ENCODE assay signal across 8 cellular contexts in genomic region chr5:149618581-149619248, GRCh38. TPM values are rescaled to one million over a fixed set of nuclear protein-coding genes. Genes with fewer than 3 reads are reported as not detected.
DNase-seq lines count a peak whose midpoint lies in the region; ATAC-seq and TF ChIP-seq lines count a peak whose summit lies in the region.

No MANE protein-coding gene starts in this region.

- H3K27ac ChIP-seq in sigmoid colon = peak overlapping the region in 1 of 4 donors; percentile 83

- peak; percentile 56 for ATAC-seq in HG02885 (IDR thresholded peaks at IDR 0.05; ENCODE audit: poor library complexity, unreplicated experiment)
- ATAC-seq in left cardiac atrium = peak; percentile 73 to 76
- ATAC-seq in HG03457 (IDR thresholded peaks at IDR 0.05; ENCODE audit: unreplicated experiment) = no peak

- intact Hi-C loops in left cardiac atrium (cut with DNase I) (loop anchor here in 1 of 2 donors (5.0 kb wide), 1 partner anchor 176 kb away; no protein-coding TSS in a partner anchor), sigmoid colon (cut with DNase I) (no loop called here)

- TF ChIP-seq POLR2A in sigmoid colon (IDR thresholded peaks at IDR 0.05) = no peak

- DNase-seq in AG08395 (ENCODE audit: low spot score) (peak; percentile 74), GM10266 (ENCODE audit: extremely low spot score) (peak; percentile 54), NCI-H526 (lab: John Stamatoyannopoulos, UW) (peak; percentile 25 to 74), amniotic stem cell (lab: John Stamatoyannopoulos, UW) (peak; percentile 52), left cardiac atrium (no peak), sigmoid colon (no peak)

- H3K4me1 ChIP-seq in sigmoid colon = peaks cover 0 to 45% (median 32%) of the 10 kb centered on the region in 4 donors

- TF ChIP-seq CTCF in GM10266 (IDR thresholded peaks at IDR 0.05; ENCODE audit: control insufficient read depth, insufficient read depth, low read depth, missing control alignments) (peak; percentile 60), sigmoid colon (IDR thresholded peaks at IDR 0.05) (peak; percentile 14 to 61 (median 52))

- H3K4me3 ChIP-seq in sigmoid colon = no peak overlapping the region

- H3K36me3 ChIP-seq in sigmoid colon = peaks cover 24 to 74% (median 54%) of the 10 kb centered on the region in 4 donors

- no peaks in the 10 kb centered on the region for H3K27me3 ChIP-seq in sigmoid colon

- TF ChIP-seq EP300 in sigmoid colon (IDR thresholded peaks at IDR 0.05) = no peak

- H3K9me3 ChIP-seq in sigmoid colon = no peaks in the 10 kb centered on the region

- WGBS in sigmoid colon, 2 donors = 42 to 53% methylated on average over 9 of the region's 9 CpGs

RNA-seq across cellular contexts. Expression of gene ARHGEF37, which starts 37.4 kb away (rescaled TPM):
- total RNA-seq in left cardiac atrium = 10 to 100 TPM; 14.1 to 17.3 TPM
- 10 to 100 TPM; 23.5 to 51.0 (median 39.8) TPM for total RNA-seq in sigmoid colon
- 1 to 10 TPM; 4.8 to 7.2 (median 7.0) TPM for polyA plus RNA-seq in sigmoid colon

Comparison
In these comparisons a context has a peak if more than half of its experiments do, and no peak if none do; other contexts are left out.
1. DNase-seq: peak in AG08395 (single experiment), GM10266 (single experiment), NCI-H526 (2 of 2) and amniotic stem cell (single experiment); none in left cardiac atrium (single experiment) and sigmoid colon (single experiment).